In genomic region chr17:14261406-14261805, GRCh38 we compare ENCODE assay signal across 35 cellular contexts. TPM values are rescaled to one million over a fixed set of nuclear protein-coding genes. Genes with fewer than 3 reads are reported as not detected.
"Had no signal": no experiment of that assay in that cellular context is flagged by ENCODE, and none has a peak within 500 bp of the region (broad histone marks: within the 10 kb centered on the region; RNA-seq: fewer than 3 reads in every experiment).

No MANE protein-coding gene starts in this region.

- H3K36me3 Mint-ChIP-seq: activated naive CD4-positive, alpha-beta T cell treated with anti-CD3 and anti-CD28 coated beads, Interleukin-2, amount 50 U/mL, for 24 hours; activated naive CD8-positive, alpha-beta T cell treated with anti-CD3 and anti-CD28 coated beads for 36 hours had no signal

- H3K27ac Mint-ChIP-seq: activated CD4-positive, alpha-beta T cell treated with anti-CD3 and anti-CD28 coated beads for 36 hours; activated CD4-positive, alpha-beta T cell treated with anti-CD3 and anti-CD28 coated beads, Interleukin-2, amount 10 ng/mL, durations not matched to agents 7 days and 5 days; activated CD8-positive, alpha-beta T cell treated with anti-CD3 and anti-CD28 coated beads for 36 hours; activated naive CD4-positive, alpha-beta T cell treated with anti-CD3 and anti-CD28 coated beads for 36 hours; activated naive CD8-positive, alpha-beta T cell treated with anti-CD3 and anti-CD28 coated beads for 36 hours; activated naive CD8-positive, alpha-beta T cell treated with anti-CD3 and anti-CD28 coated beads, Interleukin-2, amount 50 U/mL, for 24 hours; activated T-helper 1 cell treated with anti-CD3 and anti-CD28 coated beads, Interleukin-12 subunit alpha, Interleukin-12 subunit beta, Interleukin-2, Interleukin-4 antibody, amounts not matched to agents 30 ng/mL and 10 ng/mL and 1 ng/mL, durations not matched to agents 14 hours and 24 hours and 36 hours; activated T-helper 2 cell treated with anti-CD3 and anti-CD28 coated beads, Interferon-gamma antibody, Interleukin-2, Interleukin-4, amounts not matched to agents 10 μg/mL and 5 μg/mL and 100 μg/mL, durations not matched to agents 14 hours and 24 hours and 36 hours; dendritic cell treated with granulocyte-macrophage colony-stimulating factor and Interleukin-4, amounts not matched to agents 40 ng/mL and 50 ng/mL, for 4 days; endodermal cell; T-helper 1 cell treated with Interleukin-12 subunit alpha and Interleukin-12 subunit beta and Interleukin-4 antibody, amounts not matched to agents 30 μg/mL and 1 μg/mL, for 36 hours; T-helper 2 cell treated with Interferon-gamma antibody and Interleukin-4, amounts not matched to agents 5 μg/mL and 100 μg/mL, for 36 hours had no signal

- H3K4me1 Mint-ChIP-seq: activated CD4-positive, alpha-beta T cell treated with anti-CD3 and anti-CD28 coated beads for 36 hours; activated CD4-positive, alpha-beta T cell treated with anti-CD3 and anti-CD28 coated beads, Interleukin-2, amount 10 ng/mL, durations not matched to agents 7 days and 5 days; activated naive CD4-positive, alpha-beta T cell treated with anti-CD3 and anti-CD28 coated beads, Interleukin-2, amount 50 U/mL, for 24 hours; activated naive CD8-positive, alpha-beta T cell treated with anti-CD3 and anti-CD28 coated beads for 36 hours; activated naive CD8-positive, alpha-beta T cell treated with anti-CD3 and anti-CD28 coated beads, Interleukin-2, amount 50 U/mL, for 24 hours; endodermal cell had no signal

- ATAC-seq: activated CD4-positive, alpha-beta T cell treated with anti-CD3 and anti-CD28 coated beads for 36 hours; activated CD8-positive, alpha-beta T cell treated with anti-CD3 and anti-CD28 coated beads for 36 hours; activated naive CD8-positive, alpha-beta T cell treated with anti-CD3 and anti-CD28 coated beads, Interleukin-2, amount 50 U/mL, for 24 hours; body of pancreas; esophagus mucosa; foreskin keratinocyte; gastroesophageal sphincter; heart right ventricle had no signal

- DNase-seq: activated CD4-positive, alpha-beta T cell treated with anti-CD3 and anti-CD28 coated beads for 36 hours; activated CD4-positive, alpha-beta T cell treated with anti-CD3 and anti-CD28 coated beads, Interleukin-2, amount 10 ng/mL, durations not matched to agents 7 days and 5 days; activated CD4-positive, alpha-beta T cell treated with anti-CD3 and anti-CD28 coated beads, Interleukin-2, amount 50 U/mL, for 4 hours; activated CD4-positive, CD25-positive, alpha-beta regulatory T cell; activated CD4-positive, CD25-positive, alpha-beta regulatory T cell treated with anti-CD3 and anti-CD28 coated beads, Interleukin-2, amount 50 U/mL, for 72 hours; activated CD8-positive, alpha-beta memory T cell treated with anti-CD3 and anti-CD28 coated beads for 24 hours; activated CD8-positive, alpha-beta T cell treated with anti-CD3 and anti-CD28 coated beads for 36 hours; activated effector memory CD4-positive, alpha-beta T cell treated with anti-CD3 and anti-CD28 coated beads, Interleukin-2, amount 50 U/mL, for 16 hours; activated naive CD4-positive, alpha-beta T cell treated with anti-CD3 and anti-CD28 coated beads for 36 hours; activated naive CD8-positive, alpha-beta T cell treated with anti-CD3 and anti-CD28 coated beads for 36 hours; activated naive CD8-positive, alpha-beta T cell treated with anti-CD3 and anti-CD28 coated beads, Interleukin-2, amount 50 U/mL, for 24 hours; activated T-cell treated with anti-CD3 and anti-CD28 coated beads, Interleukin-2, amount 50 U/mL, for 1 hour; activated T-cell treated with anti-CD3 and anti-CD28 coated beads, Interleukin-2, amount 50 U/mL, for 48 hours; adrenal gland; amygdala; aorta; body of pancreas; cerebellar nuclear complex; effector memory CD4-positive, alpha-beta T cell; endodermal cell; foreskin keratinocyte; heart right ventricle; T1000 had no signal

- H3K27me3 Mint-ChIP-seq: activated CD4-positive, alpha-beta T cell treated with anti-CD3 and anti-CD28 coated beads for 36 hours; activated CD4-positive, alpha-beta T cell treated with anti-CD3 and anti-CD28 coated beads, Interleukin-2, amount 10 ng/mL, durations not matched to agents 7 days and 5 days; activated CD8-positive, alpha-beta T cell treated with anti-CD3 and anti-CD28 coated beads for 36 hours; activated naive CD4-positive, alpha-beta T cell treated with anti-CD3 and anti-CD28 coated beads, Interleukin-2, amount 50 U/mL, for 24 hours; activated naive CD8-positive, alpha-beta T cell treated with anti-CD3 and anti-CD28 coated beads for 36 hours; activated naive CD8-positive, alpha-beta T cell treated with anti-CD3 and anti-CD28 coated beads, Interleukin-2, amount 50 U/mL, for 24 hours; dendritic cell treated with granulocyte-macrophage colony-stimulating factor and Interleukin-4, amounts not matched to agents 40 ng/mL and 50 ng/mL, for 4 days had no signal

- H3K4me3 Mint-ChIP-seq: activated CD4-positive, alpha-beta T cell treated with anti-CD3 and anti-CD28 coated beads for 36 hours; activated CD4-positive, alpha-beta T cell treated with anti-CD3 and anti-CD28 coated beads, Interleukin-2, amount 10 ng/mL, durations not matched to agents 7 days and 5 days; activated CD8-positive, alpha-beta T cell treated with anti-CD3 and anti-CD28 coated beads for 36 hours; activated naive CD4-positive, alpha-beta T cell treated with anti-CD3 and anti-CD28 coated beads for 36 hours; activated naive CD4-positive, alpha-beta T cell treated with anti-CD3 and anti-CD28 coated beads, Interleukin-2, amount 50 U/mL, for 24 hours; activated naive CD8-positive, alpha-beta T cell treated with anti-CD3 and anti-CD28 coated beads for 36 hours; activated naive CD8-positive, alpha-beta T cell treated with anti-CD3 and anti-CD28 coated beads, Interleukin-2, amount 50 U/mL, for 24 hours; activated T-helper 1 cell treated with anti-CD3 and anti-CD28 coated beads, Interleukin-12 subunit alpha, Interleukin-12 subunit beta, Interleukin-2, Interleukin-4 antibody, amounts not matched to agents 30 ng/mL and 10 ng/mL and 1 ng/mL, durations not matched to agents 14 hours and 24 hours and 36 hours; dendritic cell treated with granulocyte-macrophage colony-stimulating factor and Interleukin-4, amounts not matched to agents 40 ng/mL and 50 ng/mL, for 4 days; endodermal cell; T-helper 1 cell treated with Interleukin-12 subunit alpha and Interleukin-12 subunit beta and Interleukin-4 antibody, amounts not matched to agents 30 μg/mL and 1 μg/mL, for 36 hours; T-helper 2 cell treated with Interferon-gamma antibody and Interleukin-4, amounts not matched to agents 5 μg/mL and 100 μg/mL, for 36 hours had no signal

- H3K9me3 ChIP-seq: adrenal gland, body of pancreas had no signal

RNA-seq across cellular contexts. Expression of gene CDRT15, which starts 24.7 kb away (rescaled TPM):
- total RNA-seq: activated CD4-positive, alpha-beta T cell treated with anti-CD3 and anti-CD28 coated beads for 36 hours; activated CD4-positive, alpha-beta T cell treated with anti-CD3 and anti-CD28 coated beads, Interleukin-2, amount 10 ng/mL, durations not matched to agents 7 days and 5 days; activated CD8-positive, alpha-beta T cell treated with anti-CD3 and anti-CD28 coated beads for 36 hours; activated naive CD4-positive, alpha-beta T cell treated with anti-CD3 and anti-CD28 coated beads for 36 hours; activated naive CD8-positive, alpha-beta T cell treated with anti-CD3 and anti-CD28 coated beads for 36 hours; activated T-helper 1 cell treated with anti-CD3 and anti-CD28 coated beads, Interleukin-12 subunit alpha, Interleukin-12 subunit beta, Interleukin-2, Interleukin-4 antibody, amounts not matched to agents 30 ng/mL and 10 ng/mL and 1 ng/mL, durations not matched to agents 14 hours and 24 hours and 36 hours; activated T-helper 2 cell treated with anti-CD3 and anti-CD28 coated beads, Interferon-gamma antibody, Interleukin-2, Interleukin-4, amounts not matched to agents 10 μg/mL and 5 μg/mL and 100 μg/mL, durations not matched to agents 14 hours and 24 hours and 36 hours; adrenal gland; aorta; body of pancreas; dorsolateral prefrontal cortex; endodermal cell; epithelial cell of proximal tubule; esophagus mucosa; foreskin keratinocyte; gastroesophageal sphincter; glomerular endothelial cell; heart right ventricle; hepatocyte had no signal
